13 cellular contexts compared by ENCODE assay signal in the genomic region with DNA sequence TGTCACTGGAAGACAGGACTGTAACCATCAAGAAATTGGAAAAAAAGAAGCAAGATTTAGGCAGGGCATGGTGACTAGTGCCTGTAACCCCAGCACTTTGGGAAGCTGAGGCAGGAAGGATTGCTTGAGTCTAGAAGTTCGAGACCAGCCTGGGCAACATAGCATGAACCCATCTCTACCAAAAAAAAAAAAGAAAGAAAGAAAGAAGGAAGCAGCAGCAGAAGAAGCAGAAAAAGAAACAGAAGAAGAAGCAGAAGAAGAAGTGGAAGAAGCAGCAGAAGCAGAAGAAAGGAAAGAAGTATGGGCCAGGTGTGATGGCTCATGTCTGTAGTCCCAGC. TPM values are rescaled to one million over a fixed set of nuclear protein-coding genes. Genes with fewer than 3 reads are reported as not detected.
DNase-seq lines count a peak whose midpoint lies in the region; ATAC-seq lines count a peak whose summit lies in the region.
"Had no signal": no experiment of that assay in that cellular context is flagged by ENCODE, and none has a peak within 500 bp of the region (broad histone marks: within the 10 kb centered on the region; RNA-seq: fewer than 3 reads in every experiment).

No MANE protein-coding gene starts in this region.

- peaks cover 52% of the 10 kb centered on the region for H3K4me1 Mint-ChIP-seq in activated naive CD8-positive, alpha-beta T cell treated with anti-CD3 and anti-CD28 coated beads, Interleukin-2, amount 10 ng/mL, durations not matched to agents 7 days and 5 days
- peaks cover 17 to 39% (median 23%) of the 10 kb centered on the region in 3 donors for H3K4me1 Mint-ChIP-seq in naive B cell

- H3K27me3 ChIP-seq in right cardiac atrium (ENCODE audit: control insufficient read depth, insufficient read depth), result no peaks in the 10 kb centered on the region
- H3K27me3 ChIP-seq: adrenal gland, BE2C had no signal

- no peaks in the 10 kb centered on the region for H3K9me3 ChIP-seq in right cardiac atrium (ENCODE audit: control insufficient read depth, low read length)
- H3K9me3 ChIP-seq: adrenal gland, BE2C had no signal

- peak overlapping the region; percentile 39 for H3K27ac ChIP-seq in right cardiac atrium (ENCODE audit: low read length)

- H3K4me3 ChIP-seq in right cardiac atrium (ENCODE audit: low read length), result no peak overlapping the region
- H3K4me3 ChIP-seq: adrenal gland, GM23338 had no signal

- ATAC-seq in right cardiac atrium (no peak), Right ventricle myocardium inferior (no peak), naive B cell (ENCODE audit: low read depth in 2 of 2) (no peak), GM21367 (IDR thresholded peaks at IDR 0.05; ENCODE audit: unreplicated experiment) (no peak)
- ATAC-seq in activated naive CD8-positive, alpha-beta T cell treated with anti-CD3 and anti-CD28 coated beads, Interleukin-2, amount 10 ng/mL, durations not matched to agents 7 days and 5 days (ENCODE audit: low read depth), result no peak
- ATAC-seq: GM23338, HepG2 had no signal

- peak overlapping the region; percentile 67 for H3K4me3 Mint-ChIP-seq in activated naive CD8-positive, alpha-beta T cell treated with anti-CD3 and anti-CD28 coated beads, Interleukin-2, amount 10 ng/mL, durations not matched to agents 7 days and 5 days
- peak overlapping the region in 4 of 8 donors; percentile 4 to 67 (median 52) for H3K4me3 Mint-ChIP-seq in naive B cell
- H3K4me3 Mint-ChIP-seq: GM23338 had no signal

- no peaks in the 10 kb centered on the region for H3K9me3 Mint-ChIP-seq in activated naive CD8-positive, alpha-beta T cell treated with anti-CD3 and anti-CD28 coated beads, Interleukin-2, amount 10 ng/mL, durations not matched to agents 7 days and 5 days
- no peaks in the 10 kb centered on the region for H3K9me3 Mint-ChIP-seq in naive B cell
- H3K9me3 Mint-ChIP-seq: GM23338 had no signal

- POLR2A ChIA-PET in activated naive CD8-positive, alpha-beta T cell treated with anti-CD3 and anti-CD28 coated beads, Interleukin-2, amount 10 ng/mL, durations not matched to agents 7 days and 5 days (lab: Charles Lee), result interaction anchor here (0.6 to 2.5 kb wide), 7 partner anchors 10 to 72 kb away, joined by 3 to 12 read pairs (median 5); partner anchors contain the start of genes LGALS3, MAPK1IP1L, SOCS4 and WDHD1

- WGBS in right cardiac atrium, result 91% methylated on average over 1 of the region's 1 CpG

- peaks cover 1% of the 10 kb centered on the region for H3K36me3 Mint-ChIP-seq in activated naive CD8-positive, alpha-beta T cell treated with anti-CD3 and anti-CD28 coated beads, Interleukin-2, amount 10 ng/mL, durations not matched to agents 7 days and 5 days
- H3K36me3 Mint-ChIP-seq in naive B cell, result no peaks in the 10 kb centered on the region

- H3K27me3 Mint-ChIP-seq in activated naive CD8-positive, alpha-beta T cell treated with anti-CD3 and anti-CD28 coated beads, Interleukin-2, amount 10 ng/mL, durations not matched to agents 7 days and 5 days, result no peaks in the 10 kb centered on the region
- H3K27me3 Mint-ChIP-seq in naive B cell, result no peaks in the 10 kb centered on the region

- peaks cover 13% of the 10 kb centered on the region for H3K4me1 ChIP-seq in right cardiac atrium (ENCODE audit: control insufficient read depth, insufficient read depth, low read length)

- DNase-seq in right cardiac atrium (no peak), Right ventricle myocardium inferior (ENCODE audit: missing footprints) (no peak), naive B cell (no peak), DMS79 (lab: John Stamatoyannopoulos, UW) (no peak), middle frontal gyrus (ENCODE audit: extremely low spot score, low spot score) (no peak), medulla oblongata (ENCODE audit: extremely low spot score) (no peak)
- DNase-seq in activated naive CD8-positive, alpha-beta T cell treated with anti-CD3 and anti-CD28 coated beads, Interleukin-2, amount 10 ng/mL, durations not matched to agents 7 days and 5 days, result no peak
- DNase-seq: BE2C; effector CD8-positive, alpha-beta T cell had no signal

- peak overlapping the region; percentile 89 for H3K27ac Mint-ChIP-seq in activated naive CD8-positive, alpha-beta T cell treated with anti-CD3 and anti-CD28 coated beads, Interleukin-2, amount 10 ng/mL, durations not matched to agents 7 days and 5 days
- H3K27ac Mint-ChIP-seq in naive B cell, result peak overlapping the region; percentile 3 to 97 (median 74)
- H3K27ac Mint-ChIP-seq: GM23338 had no signal

- intact Hi-C loops in right cardiac atrium (cut with DNase I), result loop anchor here in 2 of 4 donors (5.0 kb wide), 1 partner anchor 34 kb away; no protein-coding TSS in a partner anchor
- intact Hi-C loops in Right ventricle myocardium inferior (cut with DNase I), result no loop called here

RNA-seq across cellular contexts. Expression of gene LGALS3, which starts 30.5 kb away (rescaled TPM):
- 100 to 1,000 TPM; 139 to 186 (median 164) TPM for total RNA-seq in right cardiac atrium
- polyA plus RNA-seq in right cardiac atrium, result 271 TPM
- 265 TPM for total RNA-seq in Right ventricle myocardium inferior
- total RNA-seq in activated naive CD8-positive, alpha-beta T cell treated with anti-CD3 and anti-CD28 coated beads, Interleukin-2, amount 10 ng/mL, durations not matched to agents 7 days and 5 days, result 100 to 1,000 TPM; 115 to 119 TPM
- 1 to 10 TPM; 2.4 to 8.7 (median 4.8) TPM for polyA plus RNA-seq in naive B cell (ENCODE audit: low read depth in 6 of 6)

RNA-seq across cellular contexts. Expression of gene MAPK1IP1L, which starts 47.1 kb away (rescaled TPM):
- total RNA-seq in right cardiac atrium (10 to 100 TPM; 55.7 to 96.4 (median 68.3) TPM), Right ventricle myocardium inferior (65.0 TPM)
- polyA plus RNA-seq in right cardiac atrium (31.4 TPM), naive B cell (ENCODE audit: low read depth in 6 of 6) (100 to 1,000 TPM; 104 to 140 (median 117) TPM)
- 10 to 100 TPM; 87.1 to 87.3 TPM for total RNA-seq in activated naive CD8-positive, alpha-beta T cell treated with anti-CD3 and anti-CD28 coated beads, Interleukin-2, amount 10 ng/mL, durations not matched to agents 7 days and 5 days
